ENCODE assay signal across 8 cellular contexts in genomic region chr17:64777413-64778101, GRCh38.
A peak's percentile ranks its signal among the peaks of the same experiment; 100 is the strongest.
DNase-seq lines count a peak whose midpoint lies in the region; ATAC-seq and TF ChIP-seq lines count a peak whose summit lies in the region.

No MANE protein-coding gene starts in this region.

- H3K4me1 Mint-ChIP-seq in endodermal cell, result peaks cover 24% of the 10 kb centered on the region
- peaks cover 11 to 29% (median 20%) of the 10 kb centered on the region in 7 donors for H3K4me1 Mint-ChIP-seq in naive thymus-derived CD4-positive, alpha-beta T cell

- intact Hi-C loops in naive thymus-derived CD4-positive, alpha-beta T cell (cut with micrococcal nuclease), result loop anchor here (1.0 to 5.0 kb wide), 5 partner anchors 59 to 325 kb away; partner anchors contain the start of gene SMURF2 (in 1 of the 2)

- no peaks in the 10 kb centered on the region for H3K36me3 ChIP-seq in endodermal cell (ENCODE audit: control insufficient read depth, insufficient read depth, low read length)
- no peaks in the 10 kb centered on the region for H3K36me3 ChIP-seq in naive thymus-derived CD4-positive, alpha-beta T cell (ENCODE audit: control insufficient read depth in 2 of 3, insufficient read depth in 3 of 3, low read length in 3 of 3)

- 12 to 14% methylated on average over 2 to 16 of the region's 17 CpGs for WGBS in endodermal cell (ENCODE audit: insufficient coverage in 1 of 2, insufficient read length in 1 of 2), 2 experiments

- peak overlapping the region; percentile 38 for H3K4me3 Mint-ChIP-seq in endodermal cell
- peak overlapping the region; percentile 59 to 83 (median 64) for H3K4me3 Mint-ChIP-seq in naive thymus-derived CD4-positive, alpha-beta T cell

- H3K4me1 ChIP-seq in endodermal cell (ENCODE audit: control insufficient read depth, insufficient read depth, low read length), result peaks cover 4% of the 10 kb centered on the region
- H3K4me1 ChIP-seq in naive thymus-derived CD4-positive, alpha-beta T cell (ENCODE audit: control insufficient read depth in 2 of 2, insufficient read depth in 2 of 2, low read length in 2 of 2), result peaks cover 15 to 28% of the 10 kb centered on the region in 2 donors

- no peak overlapping the region for H3K9ac ChIP-seq in endodermal cell (ENCODE audit: extremely low read depth, low read length, poor library complexity, severe bottlenecking)

- POLR2A ChIA-PET in naive thymus-derived CD4-positive, alpha-beta T cell (lab: Charles Lee), result interaction anchor here (1.3 kb wide), 1 partner anchor 186 kb away, joined by 3 read pairs; no protein-coding TSS in a partner anchor

- peak; percentile 30 for DNase-seq in NCI-H2107 treated with DMSO at 0.1 percent for 48 hours (lab: John Stamatoyannopoulos, UW; ENCODE audit: unreplicated experiment)
- no peak for DNase-seq in NCI-H2107 (lab: John Stamatoyannopoulos, UW)
- DNase-seq in NOMO-1 (lab: John Stamatoyannopoulos, UW; ENCODE audit: unreplicated experiment in 2 of 2), result peak; percentile 46 to 53
- peak; percentile 71 for DNase-seq in endodermal cell
- no peak for DNase-seq in naive thymus-derived CD4-positive, alpha-beta T cell

- H3K9me3 Mint-ChIP-seq in endodermal cell, result no peaks in the 10 kb centered on the region
- no peaks in the 10 kb centered on the region for H3K9me3 Mint-ChIP-seq in naive thymus-derived CD4-positive, alpha-beta T cell

- peaks cover 75% of the 10 kb centered on the region for H3K27me3 Mint-ChIP-seq in endodermal cell (ENCODE audit: insufficient read depth)
- H3K27me3 Mint-ChIP-seq in naive thymus-derived CD4-positive, alpha-beta T cell, result peaks cover 0 to 12% (median 0%) of the 10 kb centered on the region in 5 donors

- no peak overlapping the region for H3K4me3 ChIP-seq in endodermal cell (ENCODE audit: low read length)
- peak overlapping the region; percentile 35 for H3K4me3 ChIP-seq in naive thymus-derived CD4-positive, alpha-beta T cell (ENCODE audit: low read length)

- peaks cover 72% of the 10 kb centered on the region for H3K27me3 ChIP-seq in endodermal cell (ENCODE audit: control insufficient read depth, insufficient read depth, low read length, poor library complexity, severe bottlenecking)
- no peaks in the 10 kb centered on the region for H3K27me3 ChIP-seq in naive thymus-derived CD4-positive, alpha-beta T cell (ENCODE audit: control insufficient read depth in 2 of 2, insufficient read depth in 2 of 2, low read length in 2 of 2)

- H3K36me3 Mint-ChIP-seq in endodermal cell (ENCODE audit: low read depth), result no peaks in the 10 kb centered on the region
- peaks cover 0 to 7% (median 0%) of the 10 kb centered on the region in 5 donors for H3K36me3 Mint-ChIP-seq in naive thymus-derived CD4-positive, alpha-beta T cell

- H3K27ac ChIP-seq in endodermal cell (ENCODE audit: low read depth, low read length), result no peak overlapping the region
- no peak overlapping the region for H3K27ac ChIP-seq in naive thymus-derived CD4-positive, alpha-beta T cell (ENCODE audit: low read depth, low read length)

- ATAC-seq in naive thymus-derived CD4-positive, alpha-beta T cell, result no peak
- no peak for ATAC-seq in GM21390 (IDR thresholded peaks at IDR 0.05; ENCODE audit: unreplicated experiment)
- ATAC-seq in GM21367 (IDR thresholded peaks at IDR 0.05; ENCODE audit: unreplicated experiment), result no peak
- no peak for ATAC-seq in GM21786 (IDR thresholded peaks at IDR 0.05; ENCODE audit: unreplicated experiment)

- TF ChIP-seq CTCF in endodermal cell (conservative IDR thresholded peaks at IDR 0.05), result no peak

- H3K9me3 ChIP-seq in endodermal cell (ENCODE audit: control insufficient read depth, low read length), result no peaks in the 10 kb centered on the region
- H3K9me3 ChIP-seq in naive thymus-derived CD4-positive, alpha-beta T cell (ENCODE audit: control insufficient read depth in 2 of 3, low read length in 3 of 3), result no peaks in the 10 kb centered on the region

- H3K27ac Mint-ChIP-seq in endodermal cell, result no peak overlapping the region
- no peak overlapping the region for H3K27ac Mint-ChIP-seq in naive thymus-derived CD4-positive, alpha-beta T cell

- CTCF ChIA-PET in naive thymus-derived CD4-positive, alpha-beta T cell (lab: Charles Lee), result no interaction called here

Comparison
In these comparisons a context has a peak if more than half of its experiments do, and no peak if none do; other contexts are left out.
1. DNase-seq: peak in NCI-H2107 treated with DMSO at 0.1 percent for 48 hours (single experiment), NOMO-1 (2 of 2) and endodermal cell (single experiment); none in NCI-H2107 (single experiment) and naive thymus-derived CD4-positive, alpha-beta T cell (0 of 9).